9 cellular contexts compared by ENCODE assay signal in genomic region chr14:103819503-103820307, GRCh38. TPM values are rescaled to one million over a fixed set of nuclear protein-coding genes. Genes with fewer than 3 reads are reported as not detected.
DNase-seq lines count a peak whose midpoint lies in the region; ATAC-seq and TF ChIP-seq lines count a peak whose summit lies in the region.
"Had no signal": no experiment of that assay in that cellular context is flagged by ENCODE, and none has a peak within 500 bp of the region (broad histone marks: within the 10 kb centered on the region; RNA-seq: fewer than 3 reads in every experiment).

No MANE protein-coding gene starts in this region.

- DNase-seq in DMS53 (lab: John Stamatoyannopoulos, UW) (peak; percentile 9), DMS53 treated with DMSO at 0.1 percent for 48 hours (lab: John Stamatoyannopoulos, UW; ENCODE audit: unreplicated experiment) (no peak), SK-N-DZ (ENCODE audit: low spot score) (peak; percentile 56), left ventricle myocardium superior (peak; percentile 52), spleen (no peak), erythroblast (lab: John Stamatoyannopoulos, UW) (no peak)
- no peak for DNase-seq in stimulated activated CD4-positive, alpha-beta T cell treated with anti-CD3 and anti-CD28 coated beads, Interleukin-2, amount 100 ng/mL, for 48 hours

- H3K4me3 ChIP-seq in spleen = no peak overlapping the region
- H3K4me3 ChIP-seq: Peyer's patch had no signal

- no peaks in the 10 kb centered on the region for H3K27me3 ChIP-seq in spleen (replicated peaks in 1 of 7)
- H3K27me3 ChIP-seq: Peyer's patch had no signal

- 28 to 54% (median 40%) methylated on average over 7 of the region's 7 CpGs for WGBS in spleen, 5 donors

- peak overlapping the region in 5 of 8 donors; percentile 13 to 50 (median 41) for H3K27ac ChIP-seq in spleen

- intact Hi-C loops in left ventricle myocardium superior (cut with micrococcal nuclease) = no loop called here
- intact Hi-C loops in spleen (cut with DNase I; ENCODE audit: low total_unique reads) = no loop called here

- TF ChIP-seq POLR2A in spleen (IDR thresholded peaks at IDR 0.05) (no peak), erythroblast (IDR thresholded peaks at IDR 0.05; ENCODE audit: low read length) (no peak)

- no peaks in the 10 kb centered on the region for H3K9me3 ChIP-seq in spleen
- H3K9me3 ChIP-seq: Peyer's patch had no signal

- no peaks in the 10 kb centered on the region for H3K36me3 ChIP-seq in spleen
- H3K36me3 ChIP-seq: Peyer's patch had no signal

- ATAC-seq in left ventricle myocardium superior = peak; percentile 84
- ATAC-seq in HG02763 (IDR thresholded peaks at IDR 0.05; ENCODE audit: unreplicated experiment) = no peak

- TF ChIP-seq CTCF in spleen (IDR thresholded peaks at IDR 0.05 in 8 of 11, conservative IDR thresholded peaks at IDR 0.05 in 3 of 11) = no peak

- H3K4me1 ChIP-seq in spleen = peaks cover 13 to 61% (median 36%) of the 10 kb centered on the region in 6 donors

RNA-seq across cellular contexts. Expression of gene PPP1R13B, which starts 27.7 kb away (rescaled TPM):
- polyA plus RNA-seq in SK-N-DZ (2014; cell fraction: cytosol; rRNA removed) = 2.1 and 8.1 TPM in 2 replicates
- polyA plus RNA-seq in SK-N-DZ (2014; cell fraction: nucleus; rRNA removed) = 5.5 and 10.0 TPM in 2 replicates
- total RNA-seq in left ventricle myocardium superior (107 TPM), spleen (10 to 100 TPM; 23.4 to 95.3 (median 52.9) TPM)
- 10 to 100 TPM in 2 of 3 donors, 1 to 10 TPM in 1; 5.7 to 27.0 (median 12.7) TPM for polyA plus RNA-seq in spleen

Comparison
In these comparisons a context has a peak if more than half of its experiments do, and no peak if none do; other contexts are left out.
1. DNase-seq: peak in DMS53 (single experiment), SK-N-DZ (single experiment) and left ventricle myocardium superior (single experiment); none in DMS53 treated with DMSO at 0.1 percent for 48 hours (single experiment), spleen (single experiment), stimulated activated CD4-positive, alpha-beta T cell treated with anti-CD3 and anti-CD28 coated beads, Interleukin-2, amount 100 ng/mL, for 48 hours (0 of 2) and erythroblast (0 of 2).